8 cellular contexts compared by ENCODE assay signal in the genomic region with DNA sequence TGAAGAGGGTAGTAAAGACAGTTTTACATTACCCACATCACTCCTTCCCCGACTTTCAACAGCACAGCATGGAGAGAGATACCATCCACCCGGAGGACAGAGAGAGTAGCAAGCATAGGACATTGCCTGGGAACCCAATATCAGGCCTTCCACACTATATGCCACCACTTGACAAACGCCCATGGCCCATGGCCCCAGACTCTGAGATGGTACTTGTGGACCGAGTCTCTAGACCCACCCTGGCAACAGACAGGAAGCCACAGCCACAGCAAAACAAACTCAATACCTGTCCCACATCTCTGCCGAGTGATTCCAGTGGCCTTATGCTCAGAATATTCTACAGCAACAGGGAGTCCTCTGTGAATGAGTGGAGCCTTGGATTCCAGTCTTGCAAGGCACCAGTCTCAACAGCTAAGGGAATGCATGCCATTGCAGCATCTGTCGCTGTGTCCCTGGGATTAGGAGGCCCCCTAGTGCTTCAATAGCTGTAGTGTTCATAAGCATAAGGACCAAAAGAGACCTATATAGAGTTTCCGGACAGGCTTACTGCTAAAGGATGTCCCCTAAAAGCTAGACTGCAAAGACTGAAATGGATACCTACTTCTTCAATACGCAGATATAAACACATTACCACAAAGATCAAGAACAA. TPM values are rescaled to one million over a fixed set of nuclear protein-coding genes. Genes with fewer than 3 reads are reported as not detected.
DNase-seq lines count a peak whose midpoint lies in the region; ATAC-seq and TF ChIP-seq lines count a peak whose summit lies in the region.
"Had no signal": no experiment of that assay in that cellular context is flagged by ENCODE, and none has a peak within 500 bp of the region (broad histone marks: within the 10 kb centered on the region; RNA-seq: fewer than 3 reads in every experiment).

No MANE protein-coding gene starts in this region.

- in situ Hi-C loops in astrocyte of the cerebellum (cut with HindIII; ENCODE audit: low sequenced_read_pairs): no loop called here

- H3K27me3 ChIP-seq in DOHH2 (ENCODE audit: control insufficient read depth, low read length): no peaks in the 10 kb centered on the region
- H3K27me3 ChIP-seq in PC-9 (ENCODE audit: insufficient read depth, low read depth): peaks cover 72% of the 10 kb centered on the region

- BruUV-seq in PC-9 (replicated peaks; lab: Mats Ljungman, UMichigan): no TSS peak

- H4K20me1 ChIP-seq in DOHH2 (ENCODE audit: control insufficient read depth, insufficient read depth, low read depth, low read length) (no peaks in the 10 kb centered on the region), PC-9 (ENCODE audit: insufficient read depth) (no peaks in the 10 kb centered on the region)

- H3K79me2 ChIP-seq in DOHH2 (ENCODE audit: control insufficient read depth, low read length) (no peaks in the 10 kb centered on the region), PC-9 (ENCODE audit: low read depth) (no peaks in the 10 kb centered on the region)

- H3K9me2 ChIP-seq in DOHH2 (replicated peaks; ENCODE audit: control insufficient read depth, low read length) (no peaks in the 10 kb centered on the region), PC-9 (ENCODE audit: insufficient read depth) (no peaks in the 10 kb centered on the region)

- H3K4me3 ChIP-seq in DOHH2 (ENCODE audit: low read length): no peak overlapping the region
- no peak overlapping the region for H3K4me3 ChIP-seq in PC-9
- H3K4me3 ChIP-seq in astrocyte of the cerebellum (ENCODE audit: low read depth, low read length): no peak overlapping the region

- TF ChIP-seq CTCF in DOHH2 (IDR thresholded peaks at IDR 0.05; ENCODE audit: low read depth, low read length, poor library complexity, severe bottlenecking) (peak; percentile 45), PC-9 (conservative IDR thresholded peaks at IDR 0.05) (peak; percentile 71), astrocyte of the cerebellum (IDR thresholded peaks at IDR 0.05; ENCODE audit: low read depth, low read length, missing control alignments) (peak; percentile 36)

- intact Hi-C loops in PC-9 (cut with micrococcal nuclease; ENCODE audit: unreplicated experiment): loop anchor here (2.0 to 5.0 kb wide), 2 partner anchors 221 to 404 kb away; no protein-coding TSS in a partner anchor

- CTCF ChIA-PET in PC-9 (lab: Charles Lee): interaction anchor here (0.6 kb wide), 1 partner anchor 74 kb away, joined by 3 read pairs; no protein-coding TSS in a partner anchor

- no peaks in the 10 kb centered on the region for H3K36me3 ChIP-seq in DOHH2 (ENCODE audit: control insufficient read depth, low read length)
- no peaks in the 10 kb centered on the region for H3K36me3 ChIP-seq in PC-9 (ENCODE audit: low read depth)

- DNase-seq in PC-9: peak; percentile 37 to 38
- peak; percentile 3 for DNase-seq in astrocyte of the cerebellum (ENCODE audit: low read depth)
- peak; percentile 76 for DNase-seq in islet precursor cell
- DNase-seq in stromal cell of bone marrow (ENCODE audit: low read depth): peak; percentile 4

- no peak overlapping the region for H3K4me2 ChIP-seq in DOHH2 (ENCODE audit: low read length)
- H3K4me2 ChIP-seq in PC-9: no peak overlapping the region

- ATAC-seq in GM19324 (IDR thresholded peaks at IDR 0.05; ENCODE audit: low FRiP score, unreplicated experiment) (peak; percentile 73), HG03469 (IDR thresholded peaks at IDR 0.05; ENCODE audit: unreplicated experiment) (peak; percentile 81)

- H3F3A ChIP-seq in DOHH2 (ENCODE audit: control insufficient read depth, insufficient read depth) (no peaks in the 10 kb centered on the region), PC-9 (ENCODE audit: insufficient read depth, low read depth) (no peaks in the 10 kb centered on the region)

- H2AFZ ChIP-seq in PC-9: no peak overlapping the region

- H3K4me1 ChIP-seq in DOHH2 (ENCODE audit: control insufficient read depth, low read length): no peaks in the 10 kb centered on the region
- H3K4me1 ChIP-seq in PC-9 (replicated peaks; ENCODE audit: insufficient read depth): no peaks in the 10 kb centered on the region

- no peaks in the 10 kb centered on the region for H3K9me3 ChIP-seq in DOHH2 (ENCODE audit: control insufficient read depth, insufficient read depth, low read length)
- no peaks in the 10 kb centered on the region for H3K9me3 ChIP-seq in PC-9 (ENCODE audit: insufficient read depth, low read depth)

- no peak overlapping the region for H3K27ac ChIP-seq in DOHH2 (ENCODE audit: low read depth, low read length)
- no peak overlapping the region for H3K27ac ChIP-seq in PC-9

- POLR2A ChIA-PET in PC-9 (lab: Charles Lee; ENCODE audit: unreplicated experiment): no interaction called here

RNA-seq across cellular contexts. Expression of a gene that starts 14.7 kb away (rescaled TPM):
- total RNA-seq in PC-9 (2021): not detected in 2 replicates
- total RNA-seq: subcutaneous adipose tissue had no signal

Comparison
In these comparisons a context has a peak if more than half of its experiments do, and no peak if none do; other contexts are left out.
1. DNase-seq: peak in every context shown above with its lines; median percentile 76 in islet precursor cell; 38 in PC-9; 4 in stromal cell of bone marrow; 3 in astrocyte of the cerebellum.